ENCODE assay signal across 1 cellular context in genomic region chr7:128783143-128783799, GRCh38.
TF ChIP-seq lines count a peak whose summit lies in the region.

No MANE protein-coding gene starts in this region.

TF ChIP-seq in HEK293, 187 proteins besides CTCF, POLR2A, EP300 and RAD21 (continued from another document and continues in another):
- TF ChIP-seq ZNF274 (IDR thresholded peaks at IDR 0.05; ENCODE audit: low read length) (no peak), ZNF274 (tag by site-specific recombination; IDR thresholded peaks at IDR 0.05; ENCODE audit: borderline replicate concordance) (no peak), OSR2 (tag by site-specific recombination; IDR thresholded peaks at IDR 0.05) (peak; percentile 80), ZNF280C (tag by site-specific recombination; IDR thresholded peaks at IDR 0.05) (no peak), PRDM1 (tag by site-specific recombination; IDR thresholded peaks at IDR 0.05) (no peak), SCRT2 (tag by site-specific recombination; IDR thresholded peaks at IDR 0.05) (0 out of 2 replicates have a peak, but pooled peaks have one; percentile 28), ZNF324 (tag by site-specific recombination; IDR thresholded peaks at IDR 0.05) (peak; percentile 81), AEBP2 (tag by site-specific recombination; IDR thresholded peaks at IDR 0.05; ENCODE audit: borderline replicate concordance) (no peak), ZNF843 (tag by site-specific recombination; IDR thresholded peaks at IDR 0.05) (peak; percentile 62; the same call in 1 of the 2 replicates), ZNF335 (tag by site-specific recombination; conservative IDR thresholded peaks at IDR 0.05) (peak; percentile 61), ZEB2 (tag by site-specific recombination; IDR thresholded peaks at IDR 0.05) (no peak; the same call in 1 of the 2 replicates), GLIS1 (tag by site-specific recombination; IDR thresholded peaks at IDR 0.05) (no peak), ZNF629 (tag by site-specific recombination; IDR thresholded peaks at IDR 0.05) (peak; percentile 56; the same call in 1 of the 2 replicates), ZNF423 (tag by site-specific recombination; IDR thresholded peaks at IDR 0.05) (no peak), ZBTB17 (tag by site-specific recombination; IDR thresholded peaks at IDR 0.05) (peak; percentile 95), ZNF624 (tag by site-specific recombination; IDR thresholded peaks at IDR 0.05) (no peak), ZBTB1 (tag by site-specific recombination; IDR thresholded peaks at IDR 0.05) (no peak), ZNF146 (tag by site-specific recombination; IDR thresholded peaks at IDR 0.05) (no peak), SP3 (tag by site-specific recombination; IDR thresholded peaks at IDR 0.05) (peak; percentile 56; the same call in 1 of the 2 replicates), ZNF791 (tag by site-specific recombination; IDR thresholded peaks at IDR 0.05) (no peak), MYNN (tag by site-specific recombination; IDR thresholded peaks at IDR 0.05; ENCODE audit: borderline replicate concordance) (no peak), ZFP3 (tag by site-specific recombination; IDR thresholded peaks at IDR 0.05; ENCODE audit: low read depth) (peak; percentile 57), ZNF19 (tag by site-specific recombination; IDR thresholded peaks at IDR 0.05; ENCODE audit: low read depth) (no peak), ZSCAN16 (tag by site-specific recombination; IDR thresholded peaks at IDR 0.05) (no peak), ZBTB48 (tag by site-specific recombination; IDR thresholded peaks at IDR 0.05) (peak; percentile 95), ZXDB (tag by site-specific recombination; IDR thresholded peaks at IDR 0.05) (0 out of 2 replicates have a peak, but pooled peaks have one; percentile 62), ZNF654 (tag by site-specific recombination; IDR thresholded peaks at IDR 0.05; ENCODE audit: low read depth) (no peak), ZNF76 (tag by site-specific recombination; IDR thresholded peaks at IDR 0.05; ENCODE audit: borderline replicate concordance, low read depth) (peak; percentile 54; the same call in 1 of the 2 replicates), ZNF560 (tag by site-specific recombination; IDR thresholded peaks at IDR 0.05; ENCODE audit: borderline replicate concordance) (no peak), ZNF341 (tag by site-specific recombination; IDR thresholded peaks at IDR 0.05; ENCODE audit: low read depth) (peak; percentile 46), ZNF394 (tag by site-specific recombination; IDR thresholded peaks at IDR 0.05; ENCODE audit: borderline replicate concordance) (peak; percentile 67; the same call in 1 of the 2 replicates), ZNF433 (tag by site-specific recombination; IDR thresholded peaks at IDR 0.05; ENCODE audit: low read depth) (no peak), HOXC10 (CRISPR knock-in tag; IDR thresholded peaks at IDR 0.05) (no peak), KLF7 (tag by site-specific recombination; IDR thresholded peaks at IDR 0.05; ENCODE audit: borderline replicate concordance) (peak; percentile 70; the same call in 1 of the 2 replicates), ZNF26 (tag by site-specific recombination; IDR thresholded peaks at IDR 0.05) (no peak; the same call in 1 of the 2 replicates), ZNF140 (tag by site-specific recombination; IDR thresholded peaks at IDR 0.05) (no peak), ZNF132 (tag by site-specific recombination; IDR thresholded peaks at IDR 0.05; ENCODE audit: borderline replicate concordance) (no peak), ZFHX2 (tag by site-specific recombination; conservative IDR thresholded peaks at IDR 0.05) (no peak), ZNF112 (tag by site-specific recombination; IDR thresholded peaks at IDR 0.05) (no peak), TRIM28 (IDR thresholded peaks at IDR 0.05; ENCODE audit: borderline replicate concordance, low read length) (peak; percentile 64; the same call in 1 of the 2 replicates), ZNF266 (tag by site-specific recombination; IDR thresholded peaks at IDR 0.05; ENCODE audit: low read depth) (no peak), ZNF610 (tag by site-specific recombination; IDR thresholded peaks at IDR 0.05; ENCODE audit: borderline replicate concordance) (peak; percentile 74; the same call in 1 of the 2 replicates), KLF1 (tag by site-specific recombination; IDR thresholded peaks at IDR 0.05) (no peak), IKZF3 (tag by site-specific recombination; IDR thresholded peaks at IDR 0.05) (peak; percentile 49; the same call in 1 of the 2 replicates), ZIC2 (tag by site-specific recombination; IDR thresholded peaks at IDR 0.05) (0 out of 2 replicates have a peak, but pooled peaks have one; percentile 9), SP2 (tag by site-specific recombination; IDR thresholded peaks at IDR 0.05) (no peak), ZFP41 (tag by site-specific recombination; IDR thresholded peaks at IDR 0.05; ENCODE audit: borderline replicate concordance) (no peak), ZSCAN18 (tag by site-specific recombination; IDR thresholded peaks at IDR 0.05) (peak; percentile 72), HOXA7 (CRISPR knock-in tag; IDR thresholded peaks at IDR 0.05; ENCODE audit: borderline replicate concordance) (no peak), ZNF776 (tag by site-specific recombination; IDR thresholded peaks at IDR 0.05; ENCODE audit: borderline replicate concordance) (no peak)
- TF ChIP-seq, protein P1, sequence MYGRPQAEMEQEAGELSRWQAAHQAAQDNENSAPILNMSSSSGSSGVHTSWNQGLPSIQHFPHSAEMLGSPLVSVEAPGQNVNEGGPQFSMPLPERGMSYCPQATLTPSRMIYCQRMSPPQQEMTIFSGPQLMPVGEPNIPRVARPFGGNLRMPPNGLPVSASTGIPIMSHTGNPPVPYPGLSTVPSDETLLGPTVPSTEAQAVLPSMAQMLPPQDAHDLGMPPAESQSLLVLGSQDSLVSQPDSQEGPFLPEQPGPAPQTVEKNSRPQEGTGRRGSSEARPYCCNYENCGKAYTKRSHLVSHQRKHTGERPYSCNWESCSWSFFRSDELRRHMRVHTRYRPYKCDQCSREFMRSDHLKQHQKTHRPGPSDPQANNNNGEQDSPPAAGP (tag by site-specific recombination; IDR thresholded peaks at IDR 0.05), result no peak
- TF ChIP-seq, protein P2, sequence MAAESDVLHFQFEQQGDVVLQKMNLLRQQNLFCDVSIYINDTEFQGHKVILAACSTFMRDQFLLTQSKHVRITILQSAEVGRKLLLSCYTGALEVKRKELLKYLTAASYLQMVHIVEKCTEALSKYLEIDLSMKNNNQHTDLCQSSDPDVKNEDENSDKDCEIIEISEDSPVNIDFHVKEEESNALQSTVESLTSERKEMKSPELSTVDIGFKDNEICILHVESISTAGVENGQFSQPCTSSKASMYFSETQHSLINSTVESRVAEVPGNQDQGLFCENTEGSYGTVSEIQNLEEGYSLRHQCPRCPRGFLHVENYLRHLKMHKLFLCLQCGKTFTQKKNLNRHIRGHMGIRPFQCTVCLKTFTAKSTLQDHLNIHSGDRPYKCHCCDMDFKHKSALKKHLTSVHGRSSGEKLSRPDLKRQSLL (tag by site-specific recombination; IDR thresholded peaks at IDR 0.05), result peak; percentile 89
- TF ChIP-seq, protein P3, sequence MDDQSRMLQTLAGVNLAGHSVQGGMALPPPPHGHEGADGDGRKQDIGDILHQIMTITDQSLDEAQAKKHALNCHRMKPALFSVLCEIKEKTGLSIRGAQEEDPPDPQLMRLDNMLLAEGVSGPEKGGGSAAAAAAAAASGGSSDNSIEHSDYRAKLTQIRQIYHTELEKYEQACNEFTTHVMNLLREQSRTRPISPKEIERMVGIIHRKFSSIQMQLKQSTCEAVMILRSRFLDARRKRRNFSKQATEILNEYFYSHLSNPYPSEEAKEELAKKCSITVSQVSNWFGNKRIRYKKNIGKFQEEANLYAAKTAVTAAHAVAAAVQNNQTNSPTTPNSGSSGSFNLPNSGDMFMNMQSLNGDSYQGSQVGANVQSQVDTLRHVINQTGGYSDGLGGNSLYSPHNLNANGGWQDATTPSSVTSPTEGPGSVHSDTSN (CRISPR knock-in tag; IDR thresholded peaks at IDR 0.05), result no peak
- TF ChIP-seq, protein P4, sequence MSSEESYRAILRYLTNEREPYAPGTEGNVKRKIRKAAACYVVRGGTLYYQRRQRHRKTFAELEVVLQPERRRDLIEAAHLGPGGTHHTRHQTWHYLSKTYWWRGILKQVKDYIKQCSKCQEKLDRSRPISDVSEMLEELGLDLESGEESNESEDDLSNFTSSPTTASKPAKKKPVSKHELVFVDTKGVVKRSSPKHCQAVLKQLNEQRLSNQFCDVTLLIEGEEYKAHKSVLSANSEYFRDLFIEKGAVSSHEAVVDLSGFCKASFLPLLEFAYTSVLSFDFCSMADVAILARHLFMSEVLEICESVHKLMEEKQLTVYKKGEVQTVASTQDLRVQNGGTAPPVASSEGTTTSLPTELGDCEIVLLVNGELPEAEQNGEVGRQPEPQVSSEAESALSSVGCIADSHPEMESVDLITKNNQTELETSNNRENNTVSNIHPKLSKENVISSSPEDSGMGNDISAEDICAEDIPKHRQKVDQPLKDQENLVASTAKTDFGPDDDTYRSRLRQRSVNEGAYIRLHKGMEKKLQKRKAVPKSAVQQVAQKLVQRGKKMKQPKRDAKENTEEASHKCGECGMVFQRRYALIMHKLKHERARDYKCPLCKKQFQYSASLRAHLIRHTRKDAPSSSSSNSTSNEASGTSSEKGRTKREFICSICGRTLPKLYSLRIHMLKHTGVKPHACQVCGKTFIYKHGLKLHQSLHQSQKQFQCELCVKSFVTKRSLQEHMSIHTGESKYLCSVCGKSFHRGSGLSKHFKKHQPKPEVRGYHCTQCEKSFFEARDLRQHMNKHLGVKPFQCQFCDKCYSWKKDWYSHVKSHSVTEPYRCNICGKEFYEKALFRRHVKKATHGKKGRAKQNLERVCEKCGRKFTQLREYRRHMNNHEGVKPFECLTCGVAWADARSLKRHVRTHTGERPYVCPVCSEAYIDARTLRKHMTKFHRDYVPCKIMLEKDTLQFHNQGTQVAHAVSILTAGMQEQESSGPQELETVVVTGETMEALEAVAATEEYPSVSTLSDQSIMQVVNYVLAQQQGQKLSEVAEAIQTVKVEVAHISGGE (tag by site-specific recombination; conservative IDR thresholded peaks at IDR 0.05; ENCODE audit: low read depth), result no peak
- TF ChIP-seq, protein P5, sequence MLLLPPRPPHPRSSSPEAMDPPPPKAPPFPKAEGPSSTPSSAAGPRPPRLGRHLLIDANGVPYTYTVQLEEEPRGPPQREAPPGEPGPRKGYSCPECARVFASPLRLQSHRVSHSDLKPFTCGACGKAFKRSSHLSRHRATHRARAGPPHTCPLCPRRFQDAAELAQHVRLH (tag by site-specific recombination; IDR thresholded peaks at IDR 0.05), result peak; percentile 55
